1 cellular context compared by ENCODE assay signal in the genomic region with DNA sequence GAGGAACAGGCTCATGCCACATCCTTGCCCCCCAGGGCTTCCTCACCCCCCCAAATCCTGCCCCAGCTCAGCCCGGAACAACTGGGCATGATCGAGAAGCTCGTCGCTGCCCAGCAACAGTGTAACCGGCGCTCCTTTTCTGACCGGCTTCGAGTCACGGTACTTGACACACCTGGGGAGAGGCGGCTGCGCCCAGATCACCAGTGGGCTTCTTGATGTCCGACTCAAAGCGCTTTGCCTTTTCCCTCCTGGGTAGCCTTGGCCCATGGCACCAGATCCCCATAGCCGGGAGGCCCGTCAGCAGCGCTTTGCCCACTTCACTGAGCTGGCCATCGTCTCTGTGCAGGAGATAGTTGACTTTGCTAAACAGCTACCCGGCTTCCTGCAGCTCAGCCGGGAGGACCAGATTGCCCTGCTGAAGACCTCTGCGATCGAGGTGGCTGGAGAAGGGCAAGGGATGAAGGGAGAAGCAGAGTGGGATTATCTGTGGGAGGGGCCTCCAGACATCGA.
TF ChIP-seq lines count a peak whose summit lies in the region.

No MANE protein-coding gene starts in this region.

TF ChIP-seq in WTC11, 78 proteins besides CTCF, POLR2A, EP300 and RAD21:
- TF ChIP-seq ZBTB43 (CRISPR knock-in tag; IDR thresholded peaks at IDR 0.05): no peak
- no peak for TF ChIP-seq NR1H2 (CRISPR knock-in tag; IDR thresholded peaks at IDR 0.05)
- TF ChIP-seq ZNF317 (CRISPR knock-in tag; IDR thresholded peaks at IDR 0.05; ENCODE audit: borderline replicate concordance, low read depth): no peak
- no peak for TF ChIP-seq RELA (CRISPR knock-in tag; IDR thresholded peaks at IDR 0.05; ENCODE audit: borderline replicate concordance)
- no peak for TF ChIP-seq AFF4 (CRISPR knock-in tag; IDR thresholded peaks at IDR 0.05; ENCODE audit: borderline replicate concordance)
- TF ChIP-seq, protein P1, sequence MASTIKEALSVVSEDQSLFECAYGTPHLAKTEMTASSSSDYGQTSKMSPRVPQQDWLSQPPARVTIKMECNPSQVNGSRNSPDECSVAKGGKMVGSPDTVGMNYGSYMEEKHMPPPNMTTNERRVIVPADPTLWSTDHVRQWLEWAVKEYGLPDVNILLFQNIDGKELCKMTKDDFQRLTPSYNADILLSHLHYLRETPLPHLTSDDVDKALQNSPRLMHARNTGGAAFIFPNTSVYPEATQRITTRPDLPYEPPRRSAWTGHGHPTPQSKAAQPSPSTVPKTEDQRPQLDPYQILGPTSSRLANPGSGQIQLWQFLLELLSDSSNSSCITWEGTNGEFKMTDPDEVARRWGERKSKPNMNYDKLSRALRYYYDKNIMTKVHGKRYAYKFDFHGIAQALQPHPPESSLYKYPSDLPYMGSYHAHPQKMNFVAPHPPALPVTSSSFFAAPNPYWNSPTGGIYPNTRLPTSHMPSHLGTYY (CRISPR knock-in tag; IDR thresholded peaks at IDR 0.05): no peak
- TF ChIP-seq TP53 (CRISPR knock-in tag; IDR thresholded peaks at IDR 0.05): no peak
- no peak for TF ChIP-seq OVOL2 (CRISPR knock-in tag; IDR thresholded peaks at IDR 0.05; ENCODE audit: borderline replicate concordance)
- no peak for TF ChIP-seq E2F5 (CRISPR knock-in tag; IDR thresholded peaks at IDR 0.05)
- TF ChIP-seq ZBTB21 (CRISPR knock-in tag; IDR thresholded peaks at IDR 0.05; ENCODE audit: borderline replicate concordance): no peak
- TF ChIP-seq ZMAT4 (CRISPR knock-in tag; IDR thresholded peaks at IDR 0.05): no peak
